ENCODE assay signal across 13 cellular contexts in genomic region chr22:38750638-38751037, GRCh38. TPM values are rescaled to one million over a fixed set of nuclear protein-coding genes. Genes with fewer than 3 reads are reported as not detected.
A peak's percentile ranks its signal among the peaks of the same experiment; 100 is the strongest.
DNase-seq lines count a peak whose midpoint lies in the region; ATAC-seq, FAIRE-seq and TF ChIP-seq lines count a peak whose summit lies in the region.
"Had no signal": no experiment of that assay in that cellular context is flagged by ENCODE, and none has a peak within 500 bp of the region (broad histone marks: within the 10 kb centered on the region; RNA-seq: fewer than 3 reads in every experiment).

No MANE protein-coding gene starts in this region.

- peak overlapping the region; percentile 99 for H3K27ac Mint-ChIP-seq in activated naive CD8-positive, alpha-beta T cell treated with anti-CD3 and anti-CD28 coated beads, Interleukin-2, amount 10 ng/mL, durations not matched to agents 7 days and 5 days
- peak overlapping the region in 4 of 6 donors; percentile 14 to 99 (median 85) for H3K27ac Mint-ChIP-seq in naive B cell

- peaks cover 32 to 53% of the 10 kb centered on the region in 2 experiments; a peak in 4 of 5 replicates for H3K36me3 ChIP-seq in HepG2 (replicated peaks in 1 of 2; ENCODE audit: control insufficient read depth in 1 of 2, insufficient read depth in 2 of 2, low read length in 2 of 2)
- H3K36me3 ChIP-seq in right lobe of liver, result peaks cover 0 to 70% (median 40%) of the 10 kb centered on the region in 4 donors
- H3K36me3 ChIP-seq in upper lobe of left lung, result peaks cover 49 to 75% (median 71%) of the 10 kb centered on the region in 4 donors

- H3K9me3 ChIP-seq in HepG2 (ENCODE audit: low read length) (no peaks in the 10 kb centered on the region), right lobe of liver (no peaks in the 10 kb centered on the region), upper lobe of left lung (no peaks in the 10 kb centered on the region)
- H3K9me3 ChIP-seq: adrenal gland had no signal

- no peak for TF ChIP-seq POLR2A in HepG2 (IDR thresholded peaks at IDR 0.05; ENCODE audit: insufficient read depth in 1 of 2, low read depth in 2 of 2, low read length in 2 of 2)
- no peak for TF ChIP-seq POLR2A in right lobe of liver (IDR thresholded peaks at IDR 0.05)
- no peak for TF ChIP-seq POLR2A in upper lobe of left lung (IDR thresholded peaks at IDR 0.05)

- no TSS peak for BruUV-seq in HepG2 (replicated peaks; lab: Mats Ljungman, UMichigan)

- H3K4me2 ChIP-seq in HepG2 (ENCODE audit: low read depth, low read length), result no peak overlapping the region

- H3K27me3 Mint-ChIP-seq in activated naive CD8-positive, alpha-beta T cell treated with anti-CD3 and anti-CD28 coated beads, Interleukin-2, amount 10 ng/mL, durations not matched to agents 7 days and 5 days, result no peaks in the 10 kb centered on the region
- no peaks in the 10 kb centered on the region for H3K27me3 Mint-ChIP-seq in naive B cell

- H3K36me3 Mint-ChIP-seq in activated naive CD8-positive, alpha-beta T cell treated with anti-CD3 and anti-CD28 coated beads, Interleukin-2, amount 10 ng/mL, durations not matched to agents 7 days and 5 days, result peaks cover 57% of the 10 kb centered on the region
- H3K36me3 Mint-ChIP-seq in naive B cell, result peaks cover 9 to 13% of the 10 kb centered on the region in 2 donors

- CTCF ChIA-PET in HepG2 (lab: Yijun Ruan, JAX; ENCODE audit: low intra/inter-chr PET ratio, low total read pairs), result no interaction called here

- no peak for ATAC-seq in HepG2
- no peak for ATAC-seq in right lobe of liver
- no peak for ATAC-seq in activated naive CD8-positive, alpha-beta T cell treated with anti-CD3 and anti-CD28 coated beads, Interleukin-2, amount 10 ng/mL, durations not matched to agents 7 days and 5 days (ENCODE audit: low read depth)
- ATAC-seq in naive B cell (ENCODE audit: low read depth in 2 of 2), result no peak
- ATAC-seq in upper lobe of left lung (ENCODE audit: low FRiP score in 2 of 2), result no peak
- no peak for ATAC-seq in GM19035 (IDR thresholded peaks at IDR 0.05; ENCODE audit: unreplicated experiment)

- WGBS in HepG2 (ENCODE audit: low lambda C conversion rate), result 95% methylated on average over 4 of the region's 17 CpGs
- WGBS in right lobe of liver (ENCODE audit: insufficient coverage, low coverage, low lambda C conversion rate, missing lambda C conversion rate), result no CpG with 5 or more reads among the region's 17 CpGs
- 69 to 89% methylated on average over 14 to 17 of the region's 17 CpGs for WGBS in upper lobe of left lung, 2 donors

- TF ChIP-seq RAD21 in HepG2 (CRISPR knock-in tag; IDR thresholded peaks at IDR 0.05), result no peak

- in situ Hi-C loops in HepG2 (cut with HindIII; ENCODE audit: extremely low pct_ligation_motif_present, low pct_unique_long_range_greater_than_20kb), result no loop called here

- H4K20me1 ChIP-seq in HepG2 (ENCODE audit: insufficient read depth, low read length), result no peaks in the 10 kb centered on the region

- H3K79me2 ChIP-seq in HepG2 (ENCODE audit: insufficient read depth, low read length), result peaks cover 3% of the 10 kb centered on the region

- POLR2A ChIA-PET in HepG2 (lab: Yijun Ruan, JAX), result no interaction called here
- POLR2A ChIA-PET in activated naive CD8-positive, alpha-beta T cell treated with anti-CD3 and anti-CD28 coated beads, Interleukin-2, amount 10 ng/mL, durations not matched to agents 7 days and 5 days (lab: Charles Lee), result interaction anchor here (0.5 to 20.2 kb wide), 5 partner anchors 15 to 120 kb away, joined by 3 to 386 read pairs (median 6); partner anchors contain the start of gene GTPBP1

- no peak overlapping the region for H3K4me3 ChIP-seq in HepG2 (replicated peaks in 1 of 3; ENCODE audit: insufficient read depth in 1 of 3, low read depth in 2 of 3, low read length in 3 of 3)
- H3K4me3 ChIP-seq in right lobe of liver, result no peak overlapping the region
- H3K4me3 ChIP-seq in upper lobe of left lung, result no peak overlapping the region
- H3K4me3 ChIP-seq: adrenal gland had no signal

- H3K9me3 Mint-ChIP-seq in activated naive CD8-positive, alpha-beta T cell treated with anti-CD3 and anti-CD28 coated beads, Interleukin-2, amount 10 ng/mL, durations not matched to agents 7 days and 5 days, result no peaks in the 10 kb centered on the region
- no peaks in the 10 kb centered on the region for H3K9me3 Mint-ChIP-seq in naive B cell

- H3K4me3 Mint-ChIP-seq in activated naive CD8-positive, alpha-beta T cell treated with anti-CD3 and anti-CD28 coated beads, Interleukin-2, amount 10 ng/mL, durations not matched to agents 7 days and 5 days, result peak overlapping the region; percentile 98
- peak overlapping the region in 6 of 8 donors; percentile 62 to 99 (median 94) for H3K4me3 Mint-ChIP-seq in naive B cell

- no peak overlapping the region for H3K9ac ChIP-seq in HepG2 (ENCODE audit: insufficient read depth, low read depth, low read length)

- no peak for FAIRE-seq in HepG2 (lab: Jason Lieb, UNC)

- H3K4me1 Mint-ChIP-seq in activated naive CD8-positive, alpha-beta T cell treated with anti-CD3 and anti-CD28 coated beads, Interleukin-2, amount 10 ng/mL, durations not matched to agents 7 days and 5 days, result peaks cover 34% of the 10 kb centered on the region
- H3K4me1 Mint-ChIP-seq in naive B cell, result peaks cover 43 to 57% (median 44%) of the 10 kb centered on the region in 3 donors

- intact Hi-C loops in HepG2 (cut with micrococcal nuclease; ENCODE audit: unreplicated experiment) (no loop called here), right lobe of liver (cut with DNase I) (no loop called here)

- no peak for TF ChIP-seq EP300 in HepG2 (IDR thresholded peaks at IDR 0.05; ENCODE audit: low read depth in 2 of 2, low read length in 2 of 2)
- TF ChIP-seq EP300 in HepG2 (CRISPR knock-in tag; IDR thresholded peaks at IDR 0.05; ENCODE audit: borderline replicate concordance), result no peak
- TF ChIP-seq EP300 in upper lobe of left lung (IDR thresholded peaks at IDR 0.05), result no peak

- no peak overlapping the region for H2AFZ ChIP-seq in HepG2 (ENCODE audit: low read length)

- DNase-seq in HepG2 (ENCODE audit: low spot score), result no peak
- DNase-seq in right lobe of liver, result no peak
- no peak for DNase-seq in activated naive CD8-positive, alpha-beta T cell treated with anti-CD3 and anti-CD28 coated beads, Interleukin-2, amount 10 ng/mL, durations not matched to agents 7 days and 5 days
- DNase-seq in naive B cell, result no peak
- no peak for DNase-seq in upper lobe of left lung
- no peak for DNase-seq in T1000 (lab: John Stamatoyannopoulos, UW)
- no peak for DNase-seq in NCI-H1930 (lab: John Stamatoyannopoulos, UW)
- DNase-seq: adrenal gland, DND-41, midbrain, MV-4-11, NCI-H2227 treated with DMSO at 0.1 percent for 48 hours had no signal

- H3K27me3 ChIP-seq in HepG2 (ENCODE audit: control insufficient read depth in 1 of 2, insufficient read depth in 2 of 2, low read length in 2 of 2) (no peaks in the 10 kb centered on the region), right lobe of liver (no peaks in the 10 kb centered on the region), upper lobe of left lung (no peaks in the 10 kb centered on the region)
- H3K27me3 ChIP-seq: adrenal gland had no signal

- peaks cover 48% of the 10 kb centered on the region for H3K4me1 ChIP-seq in HepG2 (ENCODE audit: insufficient read depth, low read length)
- peaks cover 0 to 53% (median 9%) of the 10 kb centered on the region in 4 donors for H3K4me1 ChIP-seq in right lobe of liver
- H3K4me1 ChIP-seq in upper lobe of left lung, result peaks cover 35 to 43% (median 40%) of the 10 kb centered on the region in 4 donors

- no peak for TF ChIP-seq CTCF in HepG2 (CRISPR knock-in tag; IDR thresholded peaks at IDR 0.05)
- TF ChIP-seq CTCF in right lobe of liver (IDR thresholded peaks at IDR 0.05), result no peak
- TF ChIP-seq CTCF in upper lobe of left lung (IDR thresholded peaks at IDR 0.05), result no peak

- H3K27ac ChIP-seq in HepG2 (ENCODE audit: extremely low read length, insufficient read depth, low read length), result no peak overlapping the region
- H3K27ac ChIP-seq in right lobe of liver, result peak overlapping the region in 1 of 3 donors; percentile 100
- peak overlapping the region in 3 of 4 donors; percentile 59 to 98 (median 83) for H3K27ac ChIP-seq in upper lobe of left lung

RNA-seq across cellular contexts. Expression of gene SUN2, which starts 5.2 kb away (rescaled TPM):
- total RNA-seq in HepG2 (2016; rRNA removed; fragmentation: Illumina TruSeq; extraction: Trizol) (18.2 and 45.6 TPM in 2 replicates), right lobe of liver (100 to 1,000 TPM; 104 to 174 (median 144) TPM), upper lobe of left lung (100 to 1,000 TPM; 191 to 436 (median 275) TPM)
- total RNA-seq in HepG2 (2016; cell fraction: cytosol; rRNA removed; fragmentation: Illumina TruSeq; extraction: Trizol; ENCODE audit: low read depth), result 7.7 and 8.7 TPM in 2 replicates
- 15.8 and 46.5 TPM in 2 replicates for total RNA-seq in HepG2 (2016; cell fraction: insoluble cytoplasmic fraction; rRNA removed; fragmentation: Illumina TruSeq; extraction: Trizol)
- 8.0 and 10.1 TPM in 2 replicates for total RNA-seq in HepG2 (2016; cell fraction: membrane; rRNA removed; fragmentation: Illumina TruSeq; extraction: Trizol)
- 45.0 and 55.0 TPM in 2 replicates for total RNA-seq in HepG2 (2016; cell fraction: nucleus; rRNA removed; fragmentation: Illumina TruSeq; extraction: Trizol)
- polyA plus RNA-seq in HepG2 (2011; rRNA removed) (56.6 and 94.4 TPM in 2 replicates), naive B cell (ENCODE audit: low read depth in 6 of 6) (100 to 1,000 TPM; 146 to 327 (median 208) TPM)
- polyA plus RNA-seq in HepG2 (2011; cell fraction: cytosol; rRNA removed), result 56.4 and 70.2 TPM in 2 replicates
- polyA plus RNA-seq in HepG2 (2011; cell fraction: nucleus; rRNA removed), result 131 and 136 TPM in 2 replicates
- polyA plus RNA-seq in HepG2 (2012), result 54.3 and 62.5 TPM in 2 replicates
- 1.7 and 2.0 TPM in 2 replicates for polyA plus RNA-seq in HepG2 (2016; cell fraction: cytosol; fragmentation: Illumina TruSeq; extraction: Trizol; ENCODE audit: low read depth)
- polyA plus RNA-seq in HepG2 (2016; cell fraction: insoluble cytoplasmic fraction; fragmentation: Illumina TruSeq; extraction: Trizol; ENCODE audit: low read depth), result 13.1 and 15.6 TPM in 2 replicates
- polyA plus RNA-seq in HepG2 (2016; cell fraction: membrane; fragmentation: Illumina TruSeq; extraction: Trizol; ENCODE audit: low read depth), result 2.6 and 3.3 TPM in 2 replicates
- polyA plus RNA-seq in HepG2 (2016; cell fraction: nucleus; fragmentation: Illumina TruSeq; extraction: Trizol; ENCODE audit: insufficient read depth, low read depth), result 64.6 and 66.8 TPM in 2 replicates
- polyA minus RNA-seq in HepG2 (2011; rRNA and poly(A)+ RNA removed; ENCODE audit: low replicate concordance), result 70.8 and 210 TPM in 2 replicates
- 64.5 and 71.6 TPM in 2 replicates for polyA minus RNA-seq in HepG2 (2011; cell fraction: cytosol; rRNA and poly(A)+ RNA removed)
- 46.5 and 51.3 TPM in 2 replicates for polyA minus RNA-seq in HepG2 (2011; cell fraction: nucleus; rRNA and poly(A)+ RNA removed)
- total RNA-seq in activated naive CD8-positive, alpha-beta T cell treated with anti-CD3 and anti-CD28 coated beads, Interleukin-2, amount 10 ng/mL, durations not matched to agents 7 days and 5 days, result 100 to 1,000 TPM; 607 to 626 TPM

RNA-seq across cellular contexts. Expression of gene DNAL4, which starts 43.3 kb away (rescaled TPM):
- total RNA-seq in HepG2 (2016; rRNA removed; fragmentation: Illumina TruSeq; extraction: Trizol), result 8.0 and 8.8 TPM in 2 replicates
- total RNA-seq in HepG2 (2016; cell fraction: cytosol; rRNA removed; fragmentation: Illumina TruSeq; extraction: Trizol; ENCODE audit: low read depth), result 8.4 and 10.6 TPM in 2 replicates
- 7.8 and 8.3 TPM in 2 replicates for total RNA-seq in HepG2 (2016; cell fraction: insoluble cytoplasmic fraction; rRNA removed; fragmentation: Illumina TruSeq; extraction: Trizol)
- total RNA-seq in HepG2 (2016; cell fraction: membrane; rRNA removed; fragmentation: Illumina TruSeq; extraction: Trizol), result 15.9 and 18.1 TPM in 2 replicates
- 3.2 and 3.8 TPM in 2 replicates for total RNA-seq in HepG2 (2016; cell fraction: nucleus; rRNA removed; fragmentation: Illumina TruSeq; extraction: Trizol)
- 9.0 and 10.7 TPM in 2 replicates for polyA plus RNA-seq in HepG2 (2011; rRNA removed)
- polyA plus RNA-seq in HepG2 (2011; cell fraction: cytosol; rRNA removed), result 11.6 and 14.0 TPM in 2 replicates
- polyA plus RNA-seq in HepG2 (2011; cell fraction: nucleus; rRNA removed), result 6.6 and 8.0 TPM in 2 replicates
- polyA plus RNA-seq in HepG2 (2012), result 4.6 and 5.9 TPM in 2 replicates
- 10.5 and 11.9 TPM in 2 replicates for polyA plus RNA-seq in HepG2 (2016; cell fraction: cytosol; fragmentation: Illumina TruSeq; extraction: Trizol; ENCODE audit: low read depth)
- polyA plus RNA-seq in HepG2 (2016; cell fraction: insoluble cytoplasmic fraction; fragmentation: Illumina TruSeq; extraction: Trizol; ENCODE audit: low read depth), result 7.7 and 9.2 TPM in 2 replicates
- polyA plus RNA-seq in HepG2 (2016; cell fraction: membrane; fragmentation: Illumina TruSeq; extraction: Trizol; ENCODE audit: low read depth), result 13.7 and 14.4 TPM in 2 replicates
- 5.5 and 8.1 TPM in 2 replicates for polyA plus RNA-seq in HepG2 (2016; cell fraction: nucleus; fragmentation: Illumina TruSeq; extraction: Trizol; ENCODE audit: insufficient read depth, low read depth)
- polyA minus RNA-seq in HepG2 (2011; rRNA and poly(A)+ RNA removed; ENCODE audit: low replicate concordance), result 6.9 and 10.7 TPM in 2 replicates
- polyA minus RNA-seq in HepG2 (2011; cell fraction: cytosol; rRNA and poly(A)+ RNA removed), result 1.5 and 2.4 TPM in 2 replicates
- polyA minus RNA-seq in HepG2 (2011; cell fraction: nucleus; rRNA and poly(A)+ RNA removed), result 1.0 and 1.5 TPM in 2 replicates
- 1 to 10 TPM; 2.0 to 6.2 (median 5.1) TPM for total RNA-seq in right lobe of liver
- total RNA-seq in activated naive CD8-positive, alpha-beta T cell treated with anti-CD3 and anti-CD28 coated beads, Interleukin-2, amount 10 ng/mL, durations not matched to agents 7 days and 5 days, result 10 to 100 TPM in 1 of 2 experiments, 1 to 10 TPM in 1; 9.3 to 12.0 TPM
- polyA plus RNA-seq in naive B cell (ENCODE audit: low read depth in 6 of 6), result 10 to 100 TPM; 10.6 to 15.7 (median 12.7) TPM
- 10 to 100 TPM; 14.7 to 23.7 (median 20.2) TPM for total RNA-seq in upper lobe of left lung

RNA-seq across cellular contexts. Expression of gene GTPBP1, which starts 44.9 kb away (rescaled TPM):
- 22.3 and 24.6 TPM in 2 replicates for total RNA-seq in HepG2 (2016; rRNA removed; fragmentation: Illumina TruSeq; extraction: Trizol)
- total RNA-seq in HepG2 (2016; cell fraction: cytosol; rRNA removed; fragmentation: Illumina TruSeq; extraction: Trizol; ENCODE audit: low read depth), result 9.4 and 11.9 TPM in 2 replicates
- total RNA-seq in HepG2 (2016; cell fraction: insoluble cytoplasmic fraction; rRNA removed; fragmentation: Illumina TruSeq; extraction: Trizol), result 22.2 and 23.5 TPM in 2 replicates
- 10.5 and 13.9 TPM in 2 replicates for total RNA-seq in HepG2 (2016; cell fraction: membrane; rRNA removed; fragmentation: Illumina TruSeq; extraction: Trizol)
- total RNA-seq in HepG2 (2016; cell fraction: nucleus; rRNA removed; fragmentation: Illumina TruSeq; extraction: Trizol), result 28.5 and 30.6 TPM in 2 replicates
- 27.0 and 34.6 TPM in 2 replicates for polyA plus RNA-seq in HepG2 (2011; rRNA removed)
- polyA plus RNA-seq in HepG2 (2011; cell fraction: cytosol; rRNA removed), result 12.2 TPM in 2 replicates
- polyA plus RNA-seq in HepG2 (2011; cell fraction: nucleus; rRNA removed), result 95.6 and 97.7 TPM in 2 replicates
- 27.1 and 32.6 TPM in 2 replicates for polyA plus RNA-seq in HepG2 (2012)
- 1.9 and 2.1 TPM in 2 replicates for polyA plus RNA-seq in HepG2 (2016; cell fraction: cytosol; fragmentation: Illumina TruSeq; extraction: Trizol; ENCODE audit: low read depth)
- polyA plus RNA-seq in HepG2 (2016; cell fraction: insoluble cytoplasmic fraction; fragmentation: Illumina TruSeq; extraction: Trizol; ENCODE audit: low read depth), result 11.2 and 13.8 TPM in 2 replicates
- 4.8 and 5.6 TPM in 2 replicates for polyA plus RNA-seq in HepG2 (2016; cell fraction: membrane; fragmentation: Illumina TruSeq; extraction: Trizol; ENCODE audit: low read depth)
- 23.2 and 23.4 TPM in 2 replicates for polyA plus RNA-seq in HepG2 (2016; cell fraction: nucleus; fragmentation: Illumina TruSeq; extraction: Trizol; ENCODE audit: insufficient read depth, low read depth)
- polyA minus RNA-seq in HepG2 (2011; rRNA and poly(A)+ RNA removed; ENCODE audit: low replicate concordance), result 58.7 and 59.1 TPM in 2 replicates
- 15.1 and 17.8 TPM in 2 replicates for polyA minus RNA-seq in HepG2 (2011; cell fraction: cytosol; rRNA and poly(A)+ RNA removed)
- polyA minus RNA-seq in HepG2 (2011; cell fraction: nucleus; rRNA and poly(A)+ RNA removed), result 81.0 and 88.9 TPM in 2 replicates
- 10 to 100 TPM; 13.4 to 21.6 (median 16.7) TPM for total RNA-seq in right lobe of liver
- total RNA-seq in activated naive CD8-positive, alpha-beta T cell treated with anti-CD3 and anti-CD28 coated beads, Interleukin-2, amount 10 ng/mL, durations not matched to agents 7 days and 5 days, result 10 to 100 TPM; 98.6 TPM
- polyA plus RNA-seq in naive B cell (ENCODE audit: low read depth in 6 of 6), result 10 to 100 TPM; 21.2 to 41.2 (median 33.3) TPM
- total RNA-seq in upper lobe of left lung, result 100 to 1,000 TPM in 2 of 6 donors, 10 to 100 TPM in 4; 57.9 to 176 (median 73.6) TPM

RNA-seq across cellular contexts. Expression of gene JOSD1, which starts 49.9 kb away (rescaled TPM):
- 30.6 and 31.7 TPM in 2 replicates for total RNA-seq in HepG2 (2016; rRNA removed; fragmentation: Illumina TruSeq; extraction: Trizol)
- total RNA-seq in HepG2 (2016; cell fraction: cytosol; rRNA removed; fragmentation: Illumina TruSeq; extraction: Trizol; ENCODE audit: low read depth), result 8.1 and 9.2 TPM in 2 replicates
- 26.6 and 29.1 TPM in 2 replicates for total RNA-seq in HepG2 (2016; cell fraction: insoluble cytoplasmic fraction; rRNA removed; fragmentation: Illumina TruSeq; extraction: Trizol)
- 33.4 and 36.1 TPM in 2 replicates for total RNA-seq in HepG2 (2016; cell fraction: membrane; rRNA removed; fragmentation: Illumina TruSeq; extraction: Trizol)
- total RNA-seq in HepG2 (2016; cell fraction: nucleus; rRNA removed; fragmentation: Illumina TruSeq; extraction: Trizol), result 17.6 and 22.7 TPM in 2 replicates
- polyA plus RNA-seq in HepG2 (2011; rRNA removed), result 38.4 and 44.5 TPM in 2 replicates
- 39.7 and 45.2 TPM in 2 replicates for polyA plus RNA-seq in HepG2 (2011; cell fraction: cytosol; rRNA removed)
- 36.9 and 44.6 TPM in 2 replicates for polyA plus RNA-seq in HepG2 (2011; cell fraction: nucleus; rRNA removed)
- 28.7 and 33.3 TPM in 2 replicates for polyA plus RNA-seq in HepG2 (2012)
- polyA plus RNA-seq in HepG2 (2016; cell fraction: cytosol; fragmentation: Illumina TruSeq; extraction: Trizol; ENCODE audit: low read depth), result 7.4 and 8.3 TPM in 2 replicates
- 28.7 and 31.1 TPM in 2 replicates for polyA plus RNA-seq in HepG2 (2016; cell fraction: insoluble cytoplasmic fraction; fragmentation: Illumina TruSeq; extraction: Trizol; ENCODE audit: low read depth)
- polyA plus RNA-seq in HepG2 (2016; cell fraction: membrane; fragmentation: Illumina TruSeq; extraction: Trizol; ENCODE audit: low read depth), result 21.8 and 25.8 TPM in 2 replicates
- 40.7 and 49.6 TPM in 2 replicates for polyA plus RNA-seq in HepG2 (2016; cell fraction: nucleus; fragmentation: Illumina TruSeq; extraction: Trizol; ENCODE audit: insufficient read depth, low read depth)
- polyA minus RNA-seq in HepG2 (2011; rRNA and poly(A)+ RNA removed; ENCODE audit: low replicate concordance), result 51.9 and 81.6 TPM in 2 replicates
- polyA minus RNA-seq in HepG2 (2011; cell fraction: cytosol; rRNA and poly(A)+ RNA removed), result 20.5 and 24.2 TPM in 2 replicates
- polyA minus RNA-seq in HepG2 (2011; cell fraction: nucleus; rRNA and poly(A)+ RNA removed), result 25.5 and 25.6 TPM in 2 replicates
- 10 to 100 TPM; 13.0 to 32.2 (median 21.7) TPM for total RNA-seq in right lobe of liver
- 10 to 100 TPM; 59.1 to 61.6 TPM for total RNA-seq in activated naive CD8-positive, alpha-beta T cell treated with anti-CD3 and anti-CD28 coated beads, Interleukin-2, amount 10 ng/mL, durations not matched to agents 7 days and 5 days
- polyA plus RNA-seq in naive B cell (ENCODE audit: low read depth in 6 of 6), result 10 to 100 TPM in 3 of 6 donors, 1 to 10 TPM in 3; 8.2 to 12.1 (median 9.7) TPM
- total RNA-seq in upper lobe of left lung, result 10 to 100 TPM; 47.1 to 84.8 (median 67.3) TPM
